ENCODE assay signal across 11 cellular contexts in genomic region chr1:38015978-38016640, GRCh38. TPM values are rescaled to one million over a fixed set of nuclear protein-coding genes. Genes with fewer than 3 reads are reported as not detected.
DNase-seq lines count a peak whose midpoint lies in the region; ATAC-seq, FAIRE-seq and TF ChIP-seq lines count a peak whose summit lies in the region.
"Had no signal": no experiment of that assay in that cellular context is flagged by ENCODE, and none has a peak within 500 bp of the region (broad histone marks: within the 10 kb centered on the region; RNA-seq: fewer than 3 reads in every experiment).

No MANE protein-coding gene starts in this region.

- H3K9me2 ChIP-seq in hepatocyte (replicated peaks; ENCODE audit: insufficient read depth), result no peaks in the 10 kb centered on the region

- H3K4me1 ChIP-seq in HepG2 (ENCODE audit: insufficient read depth, low read length), result peaks cover 39% of the 10 kb centered on the region
- peaks cover 16 to 36% of the 10 kb centered on the region in 2 donors for H3K4me1 ChIP-seq in thoracic aorta (ENCODE audit: control insufficient read depth in 1 of 2, low read depth in 2 of 2)
- H3K4me1 ChIP-seq in hepatocyte (ENCODE audit: insufficient read depth), result peaks cover 11% of the 10 kb centered on the region

- H3K4me3 Mint-ChIP-seq in activated T-cell treated with anti-CD3 and anti-CD28 coated beads, Interleukin-2, amount 50 U/mL, for 72 hours, result no peak overlapping the region
- no peak overlapping the region for H3K4me3 Mint-ChIP-seq in chondrocyte (ENCODE audit: unreplicated experiment)
- H3K4me3 Mint-ChIP-seq: activated T-cell treated with anti-CD3 and anti-CD28 coated beads, Interleukin-2, amount 50 U/mL, for 4 hours had no signal

- no TSS peak for BruUV-seq in HepG2 (replicated peaks; lab: Mats Ljungman, UMichigan)

- no peaks in the 10 kb centered on the region for H3K27me3 Mint-ChIP-seq in activated T-cell treated with anti-CD3 and anti-CD28 coated beads, Interleukin-2, amount 50 U/mL, for 72 hours (ENCODE audit: low read depth)
- no peaks in the 10 kb centered on the region for H3K27me3 Mint-ChIP-seq in chondrocyte (ENCODE audit: low read depth)

- TF ChIP-seq RAD21 in HepG2 (CRISPR knock-in tag; IDR thresholded peaks at IDR 0.05), result no peak

- peak overlapping the region; percentile 48 for H3K27ac Mint-ChIP-seq in activated T-cell treated with anti-CD3 and anti-CD28 coated beads, Interleukin-2, amount 50 U/mL, for 72 hours
- H3K27ac Mint-ChIP-seq in chondrocyte (ENCODE audit: unreplicated experiment), result peak overlapping the region; percentile 81

- H3K27me3 ChIP-seq in HepG2 (ENCODE audit: control insufficient read depth in 1 of 2, insufficient read depth in 2 of 2, low read length in 2 of 2), result no peaks in the 10 kb centered on the region; a peak in 1 of 5 replicates
- no peaks in the 10 kb centered on the region for H3K27me3 ChIP-seq in thoracic aorta (replicated peaks; ENCODE audit: insufficient read depth)
- no peaks in the 10 kb centered on the region for H3K27me3 ChIP-seq in hepatocyte

- peaks cover 10 to 38% of the 10 kb centered on the region in 2 donors for H3K36me3 Mint-ChIP-seq in activated T-cell treated with anti-CD3 and anti-CD28 coated beads, Interleukin-2, amount 50 U/mL, for 72 hours (ENCODE audit: insufficient read depth in 2 of 2)
- peaks cover 19% of the 10 kb centered on the region for H3K36me3 Mint-ChIP-seq in chondrocyte (ENCODE audit: low read depth)

- TF ChIP-seq CTCF in chondrocyte (IDR thresholded peaks at IDR 0.05), result no peak
- no peak for TF ChIP-seq CTCF in HepG2 (CRISPR knock-in tag; IDR thresholded peaks at IDR 0.05)
- TF ChIP-seq CTCF in thoracic aorta (IDR thresholded peaks at IDR 0.05), result no peak
- no peak for TF ChIP-seq CTCF in hepatocyte (IDR thresholded peaks at IDR 0.05; ENCODE audit: poor library complexity)

- peaks cover 7 to 60% of the 10 kb centered on the region in 2 experiments for H3K36me3 ChIP-seq in HepG2 (replicated peaks in 1 of 2; ENCODE audit: control insufficient read depth in 1 of 2, insufficient read depth in 2 of 2, low read length in 2 of 2)
- H3K36me3 ChIP-seq in thoracic aorta, result peaks cover 28% of the 10 kb centered on the region
- H3K36me3 ChIP-seq in hepatocyte (replicated peaks; ENCODE audit: insufficient read depth, low read depth), result peaks cover 3% of the 10 kb centered on the region

- in situ Hi-C loops in HepG2 (cut with HindIII; ENCODE audit: extremely low pct_ligation_motif_present, low pct_unique_long_range_greater_than_20kb), result no loop called here

- H3K79me2 ChIP-seq in HepG2 (ENCODE audit: insufficient read depth, low read length) (peaks cover 31% of the 10 kb centered on the region), hepatocyte (peaks cover 51% of the 10 kb centered on the region)

- TF ChIP-seq EP300 in HepG2 (IDR thresholded peaks at IDR 0.05; ENCODE audit: low read depth in 2 of 2, low read length in 2 of 2) (no peak), HepG2 (CRISPR knock-in tag; IDR thresholded peaks at IDR 0.05; ENCODE audit: borderline replicate concordance) (no peak)

- H3K4me3 ChIP-seq in HepG2 (replicated peaks in 1 of 3; ENCODE audit: insufficient read depth in 1 of 3, low read depth in 2 of 3, low read length in 3 of 3) (no peak overlapping the region), thoracic aorta (no peak overlapping the region), hepatocyte (no peak overlapping the region)

- no peak overlapping the region for H3K4me2 ChIP-seq in HepG2 (ENCODE audit: low read depth, low read length)
- no peak overlapping the region for H3K4me2 ChIP-seq in hepatocyte

- H3K9me3 Mint-ChIP-seq in activated T-cell treated with anti-CD3 and anti-CD28 coated beads, Interleukin-2, amount 50 U/mL, for 72 hours, result no peaks in the 10 kb centered on the region
- no peaks in the 10 kb centered on the region for H3K9me3 Mint-ChIP-seq in chondrocyte (ENCODE audit: low read depth)
- H3K9me3 Mint-ChIP-seq: activated T-cell treated with anti-CD3 and anti-CD28 coated beads, Interleukin-2, amount 50 U/mL, for 4 hours had no signal

- no peak for ATAC-seq in activated T-cell treated with anti-CD3 and anti-CD28 coated beads, Interleukin-2, amount 50 U/mL, for 72 hours (replicated peaks in 1 of 2)
- no peak for ATAC-seq in HepG2
- no peak for ATAC-seq in thoracic aorta (ENCODE audit: insufficient number of reproducible peaks, low FRiP score, low read depth)
- ATAC-seq: activated T-cell treated with anti-CD3 and anti-CD28 coated beads, Interleukin-2, amount 50 U/mL, for 4 hours had no signal

- 96% methylated on average over 6 of the region's 6 CpGs for WGBS in HepG2 (ENCODE audit: low lambda C conversion rate)
- WGBS in hepatocyte (ENCODE audit: low lambda C conversion rate, missing lambda C conversion rate), result 87% methylated on average over 6 of the region's 6 CpGs

- POLR2A ChIA-PET in HepG2 (lab: Yijun Ruan, JAX), result no interaction called here

- FAIRE-seq in HepG2 (lab: Jason Lieb, UNC) (no peak), H54 (lab: Jason Lieb, UNC) (no peak)

- no peak for TF ChIP-seq POLR2A in HepG2 (IDR thresholded peaks at IDR 0.05; ENCODE audit: insufficient read depth in 1 of 2, low read depth in 2 of 2, low read length in 2 of 2)
- TF ChIP-seq POLR2A in H54 (IDR thresholded peaks at IDR 0.05; ENCODE audit: low read depth, low read length), result no peak

- H3K9ac ChIP-seq in HepG2 (ENCODE audit: insufficient read depth, low read depth, low read length), result no peak overlapping the region

- CTCF ChIA-PET in HepG2 (lab: Yijun Ruan, JAX; ENCODE audit: low intra/inter-chr PET ratio, low total read pairs), result interaction anchor here (1.2 to 1.7 kb wide), 2 partner anchors 26 to 125 kb away, joined by 4 to 6 read pairs; partner anchors contain the start of gene SF3A3

- H2AFZ ChIP-seq in HepG2 (ENCODE audit: low read length), result no peak overlapping the region
- no peak overlapping the region for H2AFZ ChIP-seq in hepatocyte

- H3K4me1 Mint-ChIP-seq in activated T-cell treated with anti-CD3 and anti-CD28 coated beads, Interleukin-2, amount 50 U/mL, for 72 hours (ENCODE audit: low read depth), result peaks cover 47% of the 10 kb centered on the region
- H3K4me1 Mint-ChIP-seq in chondrocyte (ENCODE audit: low read depth), result peaks cover 53% of the 10 kb centered on the region

- DNase-seq in activated T-cell treated with anti-CD3 and anti-CD28 coated beads, Interleukin-2, amount 50 U/mL, for 72 hours, result no peak
- no peak for DNase-seq in activated T-cell treated with anti-CD3 and anti-CD28 coated beads, Interleukin-2, amount 50 U/mL, for 48 hours
- DNase-seq in chondrocyte (ENCODE audit: low spot score) (peak; percentile 35), HepG2 (ENCODE audit: low spot score) (no peak), thoracic aorta (ENCODE audit: low spot score) (no peak), SW 1271 (lab: John Stamatoyannopoulos, UW) (no peak), hepatocyte (ENCODE audit: low spot score) (no peak), H54 (ENCODE audit: insufficient read length, low spot score) (no peak)
- DNase-seq: activated T-cell treated with anti-CD3 and anti-CD28 coated beads, Interleukin-2, amount 50 U/mL, for 4 hours; NCI-H446 treated with DMSO at 0.1 percent for 48 hours; stimulated activated CD4-positive, alpha-beta T cell treated with anti-CD3 and anti-CD28 coated beads, Interleukin-2, amount 100 ng/mL, for 24 hours had no signal

- H3K27ac ChIP-seq in HepG2 (ENCODE audit: extremely low read length, insufficient read depth, low read length) (peak overlapping the region; percentile 27), thoracic aorta (peak overlapping the region; percentile 40 to 71), hepatocyte (no peak overlapping the region)

- intact Hi-C loops in HepG2 (cut with micrococcal nuclease; ENCODE audit: unreplicated experiment), result no loop called here

- H3K9me3 ChIP-seq in HepG2 (ENCODE audit: low read length) (no peaks in the 10 kb centered on the region), thoracic aorta (no peaks in the 10 kb centered on the region), hepatocyte (ENCODE audit: low read depth) (no peaks in the 10 kb centered on the region)

- no peaks in the 10 kb centered on the region; the same call in 1 of the 2 replicates for H4K20me1 ChIP-seq in HepG2 (ENCODE audit: insufficient read depth, low read length)
- peaks cover 5% of the 10 kb centered on the region for H4K20me1 ChIP-seq in hepatocyte (ENCODE audit: insufficient read depth, poor library complexity, severe bottlenecking)

RNA-seq across cellular contexts. Expression of gene UTP11, which starts 3.6 kb away (rescaled TPM):
- 10 to 100 TPM; 28.4 to 31.7 TPM for total RNA-seq in activated T-cell treated with anti-CD3 and anti-CD28 coated beads, Interleukin-2, amount 50 U/mL, for 72 hours
- total RNA-seq in chondrocyte, result 26.4 to 35.6 TPM (median 32.3 TPM) in 3 replicates
- total RNA-seq in HepG2 (2016; rRNA removed; fragmentation: Illumina TruSeq; extraction: Trizol), result 44.8 and 71.4 TPM in 2 replicates
- total RNA-seq in HepG2 (2016; cell fraction: cytosol; rRNA removed; fragmentation: Illumina TruSeq; extraction: Trizol; ENCODE audit: low read depth), result 8.4 and 10.8 TPM in 2 replicates
- total RNA-seq in HepG2 (2016; cell fraction: insoluble cytoplasmic fraction; rRNA removed; fragmentation: Illumina TruSeq; extraction: Trizol), result 43.6 and 60.8 TPM in 2 replicates
- total RNA-seq in HepG2 (2016; cell fraction: membrane; rRNA removed; fragmentation: Illumina TruSeq; extraction: Trizol), result 16.8 and 19.4 TPM in 2 replicates
- total RNA-seq in HepG2 (2016; cell fraction: nucleus; rRNA removed; fragmentation: Illumina TruSeq; extraction: Trizol), result 20.6 and 23.0 TPM in 2 replicates
- 11.8 and 13.5 TPM in 2 replicates for polyA plus RNA-seq in HepG2 (2011; rRNA removed)
- polyA plus RNA-seq in HepG2 (2011; cell fraction: cytosol; rRNA removed), result 7.8 and 10.7 TPM in 2 replicates
- polyA plus RNA-seq in HepG2 (2011; cell fraction: nucleus; rRNA removed), result 4.5 and 5.5 TPM in 2 replicates
- 16.1 and 22.2 TPM in 2 replicates for polyA plus RNA-seq in HepG2 (2012)
- polyA plus RNA-seq in HepG2 (2016; cell fraction: cytosol; fragmentation: Illumina TruSeq; extraction: Trizol; ENCODE audit: low read depth), result 8.5 and 9.1 TPM in 2 replicates
- 71.4 and 74.3 TPM in 2 replicates for polyA plus RNA-seq in HepG2 (2016; cell fraction: insoluble cytoplasmic fraction; fragmentation: Illumina TruSeq; extraction: Trizol; ENCODE audit: low read depth)
- polyA plus RNA-seq in HepG2 (2016; cell fraction: membrane; fragmentation: Illumina TruSeq; extraction: Trizol; ENCODE audit: low read depth), result 11.7 and 13.3 TPM in 2 replicates
- polyA plus RNA-seq in HepG2 (2016; cell fraction: nucleus; fragmentation: Illumina TruSeq; extraction: Trizol; ENCODE audit: insufficient read depth, low read depth), result 35.4 and 38.1 TPM in 2 replicates
- 5.8 and 16.2 TPM in 2 replicates for polyA minus RNA-seq in HepG2 (2011; rRNA and poly(A)+ RNA removed; ENCODE audit: low replicate concordance)
- polyA minus RNA-seq in HepG2 (2011; cell fraction: cytosol; rRNA and poly(A)+ RNA removed), result 6.4 and 11.6 TPM in 2 replicates
- polyA minus RNA-seq in HepG2 (2011; cell fraction: nucleus; rRNA and poly(A)+ RNA removed), result 18.2 and 19.0 TPM in 2 replicates
- 10 to 100 TPM; 14.6 to 76.9 TPM for total RNA-seq in thoracic aorta
- 29.9 and 39.2 TPM in 2 replicates for total RNA-seq in hepatocyte
- polyA plus RNA-seq in hepatocyte, result 31.1 and 36.2 TPM in 2 replicates

RNA-seq across cellular contexts. Expression of gene FHL3, which starts 10.8 kb away (rescaled TPM):
- 10 to 100 TPM; 32.7 to 34.5 TPM for total RNA-seq in activated T-cell treated with anti-CD3 and anti-CD28 coated beads, Interleukin-2, amount 50 U/mL, for 72 hours
- total RNA-seq in chondrocyte (57.9 to 72.6 TPM (median 58.9 TPM) in 3 replicates), HepG2 (2016; rRNA removed; fragmentation: Illumina TruSeq; extraction: Trizol) (2.8 TPM in 2 replicates), thoracic aorta (10 to 100 TPM; 57.0 to 90.7 TPM), hepatocyte (8.4 and 27.2 TPM in 2 replicates)
- total RNA-seq in HepG2 (2016; cell fraction: cytosol; rRNA removed; fragmentation: Illumina TruSeq; extraction: Trizol; ENCODE audit: low read depth), result 2.3 and 2.5 TPM in 2 replicates
- total RNA-seq in HepG2 (2016; cell fraction: insoluble cytoplasmic fraction; rRNA removed; fragmentation: Illumina TruSeq; extraction: Trizol), result 1.7 and 3.4 TPM in 2 replicates
- 3.3 and 3.5 TPM in 2 replicates for total RNA-seq in HepG2 (2016; cell fraction: membrane; rRNA removed; fragmentation: Illumina TruSeq; extraction: Trizol)
- 3.1 and 4.0 TPM in 2 replicates for total RNA-seq in HepG2 (2016; cell fraction: nucleus; rRNA removed; fragmentation: Illumina TruSeq; extraction: Trizol)
- polyA plus RNA-seq in HepG2 (2011; rRNA removed) (6.6 and 8.6 TPM in 2 replicates), hepatocyte (27.2 and 28.6 TPM in 2 replicates)
- 5.2 and 5.5 TPM in 2 replicates for polyA plus RNA-seq in HepG2 (2011; cell fraction: cytosol; rRNA removed)
- 31.9 and 32.9 TPM in 2 replicates for polyA plus RNA-seq in HepG2 (2011; cell fraction: nucleus; rRNA removed)
- polyA plus RNA-seq in HepG2 (2012), result 11.9 and 15.1 TPM in 2 replicates
- polyA plus RNA-seq in HepG2 (2016; cell fraction: cytosol; fragmentation: Illumina TruSeq; extraction: Trizol; ENCODE audit: low read depth), result 5.5 and 6.1 TPM in 2 replicates
- polyA plus RNA-seq in HepG2 (2016; cell fraction: insoluble cytoplasmic fraction; fragmentation: Illumina TruSeq; extraction: Trizol; ENCODE audit: low read depth), result 4.6 and 6.9 TPM in 2 replicates
- 7.6 and 10.1 TPM in 2 replicates for polyA plus RNA-seq in HepG2 (2016; cell fraction: membrane; fragmentation: Illumina TruSeq; extraction: Trizol; ENCODE audit: low read depth)
- polyA plus RNA-seq in HepG2 (2016; cell fraction: nucleus; fragmentation: Illumina TruSeq; extraction: Trizol; ENCODE audit: insufficient read depth, low read depth), result 7.2 and 9.0 TPM in 2 replicates
- 23.2 and 31.5 TPM in 2 replicates for polyA minus RNA-seq in HepG2 (2011; rRNA and poly(A)+ RNA removed; ENCODE audit: low replicate concordance)
- polyA minus RNA-seq in HepG2 (2011; cell fraction: cytosol; rRNA and poly(A)+ RNA removed), result 8.4 and 8.7 TPM in 2 replicates
- 15.3 and 23.5 TPM in 2 replicates for polyA minus RNA-seq in HepG2 (2011; cell fraction: nucleus; rRNA and poly(A)+ RNA removed)

RNA-seq across cellular contexts. Expression of gene SF3A3, which starts 26.3 kb away (rescaled TPM):
- 10 to 100 TPM; 67.9 to 81.4 TPM for total RNA-seq in activated T-cell treated with anti-CD3 and anti-CD28 coated beads, Interleukin-2, amount 50 U/mL, for 72 hours
- total RNA-seq in chondrocyte (45.6 to 60.4 TPM (median 46.2 TPM) in 3 replicates), HepG2 (2016; rRNA removed; fragmentation: Illumina TruSeq; extraction: Trizol) (122 and 189 TPM in 2 replicates), thoracic aorta (10 to 100 TPM; 31.8 to 61.3 TPM), hepatocyte (48.8 and 51.3 TPM in 2 replicates)
- total RNA-seq in HepG2 (2016; cell fraction: cytosol; rRNA removed; fragmentation: Illumina TruSeq; extraction: Trizol; ENCODE audit: low read depth), result 18.5 and 25.3 TPM in 2 replicates
- total RNA-seq in HepG2 (2016; cell fraction: insoluble cytoplasmic fraction; rRNA removed; fragmentation: Illumina TruSeq; extraction: Trizol), result 132 and 186 TPM in 2 replicates
- total RNA-seq in HepG2 (2016; cell fraction: membrane; rRNA removed; fragmentation: Illumina TruSeq; extraction: Trizol), result 29.8 and 36.9 TPM in 2 replicates
- 74.7 and 82.3 TPM in 2 replicates for total RNA-seq in HepG2 (2016; cell fraction: nucleus; rRNA removed; fragmentation: Illumina TruSeq; extraction: Trizol)
- polyA plus RNA-seq in HepG2 (2011; rRNA removed) (24.1 and 31.6 TPM in 2 replicates), hepatocyte (40.9 and 52.8 TPM in 2 replicates)
- polyA plus RNA-seq in HepG2 (2011; cell fraction: cytosol; rRNA removed), result 16.2 and 22.5 TPM in 2 replicates
- 24.3 and 33.1 TPM in 2 replicates for polyA plus RNA-seq in HepG2 (2011; cell fraction: nucleus; rRNA removed)
- 47.3 and 68.3 TPM in 2 replicates for polyA plus RNA-seq in HepG2 (2012)
- 8.8 and 10.6 TPM in 2 replicates for polyA plus RNA-seq in HepG2 (2016; cell fraction: cytosol; fragmentation: Illumina TruSeq; extraction: Trizol; ENCODE audit: low read depth)
- polyA plus RNA-seq in HepG2 (2016; cell fraction: insoluble cytoplasmic fraction; fragmentation: Illumina TruSeq; extraction: Trizol; ENCODE audit: low read depth), result 124 and 134 TPM in 2 replicates
- polyA plus RNA-seq in HepG2 (2016; cell fraction: membrane; fragmentation: Illumina TruSeq; extraction: Trizol; ENCODE audit: low read depth), result 11.0 and 11.3 TPM in 2 replicates
- polyA plus RNA-seq in HepG2 (2016; cell fraction: nucleus; fragmentation: Illumina TruSeq; extraction: Trizol; ENCODE audit: insufficient read depth, low read depth), result 54.3 and 57.2 TPM in 2 replicates
- 13.7 and 41.0 TPM in 2 replicates for polyA minus RNA-seq in HepG2 (2011; rRNA and poly(A)+ RNA removed; ENCODE audit: low replicate concordance)
- 34.7 and 37.0 TPM in 2 replicates for polyA minus RNA-seq in HepG2 (2011; cell fraction: cytosol; rRNA and poly(A)+ RNA removed)
- polyA minus RNA-seq in HepG2 (2011; cell fraction: nucleus; rRNA and poly(A)+ RNA removed), result 42.7 and 58.1 TPM in 2 replicates

RNA-seq across cellular contexts. Expression of gene POU3F1, which starts 30.5 kb away (rescaled TPM):
- total RNA-seq in activated T-cell treated with anti-CD3 and anti-CD28 coated beads, Interleukin-2, amount 50 U/mL, for 72 hours, result not detected
- total RNA-seq in chondrocyte (1.3 to 11.7 TPM (median 1.6 TPM) in 3 replicates), HepG2 (2016; rRNA removed; fragmentation: Illumina TruSeq; extraction: Trizol) (not detected in 2 replicates), thoracic aorta (not detected), hepatocyte (1.0 TPM in 1 of 2 replicates, not detected in the other)
- not detected in 2 replicates for total RNA-seq in HepG2 (2016; cell fraction: cytosol; rRNA removed; fragmentation: Illumina TruSeq; extraction: Trizol; ENCODE audit: low read depth)
- total RNA-seq in HepG2 (2016; cell fraction: insoluble cytoplasmic fraction; rRNA removed; fragmentation: Illumina TruSeq; extraction: Trizol), result not detected in 2 replicates
- not detected in 2 replicates for total RNA-seq in HepG2 (2016; cell fraction: membrane; rRNA removed; fragmentation: Illumina TruSeq; extraction: Trizol)
- total RNA-seq in HepG2 (2016; cell fraction: nucleus; rRNA removed; fragmentation: Illumina TruSeq; extraction: Trizol), result not detected in 2 replicates
- polyA plus RNA-seq in HepG2 (2011; rRNA removed) (not detected in 2 replicates), hepatocyte (0.73 and 0.83 TPM in 2 replicates)
- polyA plus RNA-seq in HepG2 (2011; cell fraction: cytosol; rRNA removed), result not detected in 2 replicates
- polyA plus RNA-seq in HepG2 (2011; cell fraction: nucleus; rRNA removed), result not detected in 2 replicates
- not detected in 2 replicates for polyA plus RNA-seq in HepG2 (2012)
- polyA plus RNA-seq in HepG2 (2016; cell fraction: cytosol; fragmentation: Illumina TruSeq; extraction: Trizol; ENCODE audit: low read depth), result not detected in 2 replicates
- not detected in 2 replicates for polyA plus RNA-seq in HepG2 (2016; cell fraction: insoluble cytoplasmic fraction; fragmentation: Illumina TruSeq; extraction: Trizol; ENCODE audit: low read depth)
- not detected in 2 replicates for polyA plus RNA-seq in HepG2 (2016; cell fraction: membrane; fragmentation: Illumina TruSeq; extraction: Trizol; ENCODE audit: low read depth)
- not detected in 2 replicates for polyA plus RNA-seq in HepG2 (2016; cell fraction: nucleus; fragmentation: Illumina TruSeq; extraction: Trizol; ENCODE audit: insufficient read depth, low read depth)
- 0.07 TPM in 1 of 2 replicates, not detected in the other for polyA minus RNA-seq in HepG2 (2011; rRNA and poly(A)+ RNA removed; ENCODE audit: low replicate concordance)
- polyA minus RNA-seq in HepG2 (2011; cell fraction: cytosol; rRNA and poly(A)+ RNA removed), result not detected in 2 replicates
- polyA minus RNA-seq in HepG2 (2011; cell fraction: nucleus; rRNA and poly(A)+ RNA removed), result not detected in 2 replicates
